Comparison of ENCODE assay signal across 7 cellular contexts in genomic region chr16:30984669-30985400, GRCh38. TPM values are rescaled to one million over a fixed set of nuclear protein-coding genes. Genes with fewer than 3 reads are reported as not detected.
DNase-seq lines count a peak whose midpoint lies in the region; ATAC-seq, FAIRE-seq and TF ChIP-seq lines count a peak whose summit lies in the region.

TSS of gene HSD3B7 (plus strand) at chr16:30985207. CDS start at chr16:30985659, 452 bp downstream.

- H4K8ac ChIP-seq in trophoblast cell (ENCODE audit: low read depth, low read length): peak within 1 kb of the TSS; percentile 47

- TF ChIP-seq POLR2A in GM12891 (IDR thresholded peaks at IDR 0.05; ENCODE audit: low read depth, low read length) (no peak; the same call in none of the 2 replicates), thyroid gland (IDR thresholded peaks at IDR 0.05) (no peak)

- no peak within 1 kb of the TSS for H3K18ac ChIP-seq in trophoblast cell (ENCODE audit: low read length)

- peak; percentile 81 to 89 for ATAC-seq in activated naive CD4-positive, alpha-beta T cell treated with anti-CD3 and anti-CD28 coated beads, Interleukin-2, amount 50 U/mL, for 72 hours

- no peaks in the 10 kb centered on the region for H3K9me3 Mint-ChIP-seq in activated naive CD4-positive, alpha-beta T cell treated with anti-CD3 and anti-CD28 coated beads, Interleukin-2, amount 50 U/mL, for 72 hours

- H3K36me3 ChIP-seq in Loucy (ENCODE audit: insufficient read depth, low read length) (peaks cover 33% of the 10 kb centered on the region; the same call in 1 of the 2 replicates), cardiac muscle cell (peaks cover 20% of the 10 kb centered on the region), trophoblast cell (ENCODE audit: control insufficient read depth in 1 of 2, insufficient read depth in 2 of 2, low read length in 2 of 2) (peaks cover 43 to 49% of the 10 kb centered on the region in 2 experiments), thyroid gland (peaks cover 29 to 31% of the 10 kb centered on the region in 2 donors)

- H3K4ac ChIP-seq in trophoblast cell (ENCODE audit: low read depth, low read length): no peak within 1 kb of the TSS

- H2BK120ac ChIP-seq in trophoblast cell (ENCODE audit: insufficient read depth, low read length, poor library complexity): no peak within 1 kb of the TSS

- peak; percentile 88 for FAIRE-seq in GM12891 (lab: Jason Lieb, UNC)

- no peak within 1 kb of the TSS for H3K4me2 ChIP-seq in Loucy (ENCODE audit: low read depth, low read length, poor library complexity, severe bottlenecking)
- peak within 1 kb of the TSS; percentile 26 for H3K4me2 ChIP-seq in trophoblast cell (ENCODE audit: low read length)

- peak within 1 kb of the TSS; percentile 9 for H4K91ac ChIP-seq in trophoblast cell (ENCODE audit: low read depth, low read length)

- no peaks in the 10 kb centered on the region for H4K20me1 ChIP-seq in Loucy (ENCODE audit: insufficient read depth, low read length, poor library complexity, severe bottlenecking)

- H3K4me1 ChIP-seq in Loucy (ENCODE audit: insufficient read depth, low read length, poor library complexity, severe bottlenecking) (no peaks in the 10 kb centered on the region), cardiac muscle cell (ENCODE audit: low read depth) (peaks cover 6% of the 10 kb centered on the region), trophoblast cell (ENCODE audit: control insufficient read depth in 1 of 2, insufficient read depth in 2 of 2, low read length in 2 of 2) (no peaks in the 10 kb centered on the region), thyroid gland (peaks cover 8 to 12% of the 10 kb centered on the region in 2 donors)

- H3F3A ChIP-seq in Loucy (ENCODE audit: low read depth): no peaks in the 10 kb centered on the region

- no peak within 1 kb of the TSS for H4K12ac ChIP-seq in trophoblast cell (ENCODE audit: low read depth, low read length)

- H3K27ac ChIP-seq in cardiac muscle cell: no peak within 1 kb of the TSS
- H3K27ac ChIP-seq in trophoblast cell (ENCODE audit: low read depth, low read length): no peak within 1 kb of the TSS
- H3K27ac ChIP-seq in thyroid gland: peak within 1 kb of the TSS in 1 of 3 donors; percentile 31

- H3K27me3 ChIP-seq in Loucy (ENCODE audit: insufficient read depth, low read length, poor library complexity, severe bottlenecking) (no peaks in the 10 kb centered on the region), cardiac muscle cell (no peaks in the 10 kb centered on the region), trophoblast cell (ENCODE audit: insufficient read depth, low read length) (no peaks in the 10 kb centered on the region), thyroid gland (no peaks in the 10 kb centered on the region)

- intact Hi-C loops in thyroid gland (cut with DNase I): loop anchor here (2.0 to 10.0 kb wide), 4 partner anchors 160 to 880 kb away; partner anchors contain the start of gene ZNF843

- H3K9me3 ChIP-seq in Loucy (ENCODE audit: insufficient read depth, low read depth, low read length) (no peaks in the 10 kb centered on the region), cardiac muscle cell (ENCODE audit: low read depth) (no peaks in the 10 kb centered on the region), trophoblast cell (ENCODE audit: insufficient read depth, low read depth, low read length) (peaks cover 2% of the 10 kb centered on the region), thyroid gland (no peaks in the 10 kb centered on the region)

- no peaks in the 10 kb centered on the region for H3K79me1 ChIP-seq in trophoblast cell (ENCODE audit: low read length)

- no peaks in the 10 kb centered on the region for H3K79me2 ChIP-seq in Loucy (ENCODE audit: insufficient read depth, low read length)
- H3K79me2 ChIP-seq in trophoblast cell (ENCODE audit: control insufficient read depth, insufficient read depth, low read length, poor library complexity): no peaks in the 10 kb centered on the region

- TF ChIP-seq CTCF in Loucy (conservative IDR thresholded peaks at IDR 0.05; ENCODE audit: low read length): peak; percentile 86
- TF ChIP-seq CTCF in cardiac muscle cell (IDR thresholded peaks at IDR 0.05; ENCODE audit: low read depth, low read length): peak; percentile 91
- TF ChIP-seq CTCF in thyroid gland (IDR thresholded peaks at IDR 0.05): peak; percentile 86 to 95 (median 92)

- H2AFZ ChIP-seq in Loucy (ENCODE audit: low read length) (no peak within 1 kb of the TSS), trophoblast cell (ENCODE audit: insufficient read depth, low read length, poor library complexity) (no peak within 1 kb of the TSS)

- peak within 1 kb of the TSS; percentile 55 to 64 for H3K27ac Mint-ChIP-seq in activated naive CD4-positive, alpha-beta T cell treated with anti-CD3 and anti-CD28 coated beads, Interleukin-2, amount 50 U/mL, for 72 hours

- no peak within 1 kb of the TSS for H3K9ac ChIP-seq in Loucy (ENCODE audit: low read depth, low read length, poor library complexity, severe bottlenecking)
- H3K9ac ChIP-seq in trophoblast cell (ENCODE audit: low read length): no peak within 1 kb of the TSS

- H3K9me2 ChIP-seq in Loucy (replicated peaks; ENCODE audit: low read depth, low read length): no peaks in the 10 kb centered on the region

- no peak within 1 kb of the TSS for H2AK5ac ChIP-seq in trophoblast cell (ENCODE audit: low read length)

- no peak within 1 kb of the TSS for H2BK5ac ChIP-seq in trophoblast cell (ENCODE audit: low read depth, low read length, poor library complexity)

- WGBS in trophoblast cell (ENCODE audit: extremely low coverage, insufficient coverage, insufficient read length): no CpG with 5 or more reads among the region's 24 CpGs
- 33 to 56% methylated on average over 13 to 18 of the region's 24 CpGs for WGBS in thyroid gland, 2 donors

- DNase-seq in GM12891 (ENCODE audit: insufficient read length, low spot score) (peak; percentile 97), SKM-1 treated with dmso at 0.1 percent for 144 hours (lab: John Stamatoyannopoulos, UW; ENCODE audit: unreplicated experiment) (peak; percentile 69), cardiac muscle cell (ENCODE audit: low read depth in 1 of 2, low spot score in 1 of 2) (peak; percentile 85 to 88), trophoblast cell (peak; percentile 68 to 89), thyroid gland (peak; percentile 83 to 89)
- peak; percentile 81 to 94 for DNase-seq in activated naive CD4-positive, alpha-beta T cell treated with anti-CD3 and anti-CD28 coated beads, Interleukin-2, amount 50 U/mL, for 72 hours (ENCODE audit: low spot score in 2 of 2)

- H3K23ac ChIP-seq in trophoblast cell (ENCODE audit: low read length): no peak within 1 kb of the TSS

- H3K4me3 ChIP-seq in Loucy (ENCODE audit: low read length, poor library complexity, severe bottlenecking): no peak within 1 kb of the TSS
- H3K4me3 ChIP-seq in cardiac muscle cell: no peak within 1 kb of the TSS
- H3K4me3 ChIP-seq in trophoblast cell (ENCODE audit: low read depth, low read length): no peak within 1 kb of the TSS
- H3K4me3 ChIP-seq in thyroid gland (replicated peaks in 1 of 3): peak within 1 kb of the TSS in 2 of 3 donors; percentile 6 to 27

- H2BK12ac ChIP-seq in trophoblast cell (ENCODE audit: low read length): no peak within 1 kb of the TSS

- H3K14ac ChIP-seq in trophoblast cell (ENCODE audit: low read length): no peak within 1 kb of the TSS

- H3K36me3 Mint-ChIP-seq in activated naive CD4-positive, alpha-beta T cell treated with anti-CD3 and anti-CD28 coated beads, Interleukin-2, amount 50 U/mL, for 72 hours: peaks cover 0 to 5% of the 10 kb centered on the region in 2 donors

TF ChIP-seq in GM12891, 5 proteins besides CTCF, POLR2A, EP300 and RAD21:
- TF ChIP-seq PAX5 (IDR thresholded peaks at IDR 0.05; ENCODE audit: insufficient read depth, low read length, severe bottlenecking) (no peak), POU2F2 (IDR thresholded peaks at IDR 0.05; ENCODE audit: low read depth, low read length) (peak; percentile 19; the same call in 1 of the 2 replicates), SPI1 (IDR thresholded peaks at IDR 0.05; ENCODE audit: low read depth, low read length) (no peak), POLR2AphosphoS5 (IDR thresholded peaks at IDR 0.05; ENCODE audit: low read depth, low read length) (peak; percentile 55; the same call in 1 of the 2 replicates), TAF1 (IDR thresholded peaks at IDR 0.05; ENCODE audit: low read depth, low read length) (no peak)

RNA-seq across cellular contexts. Expression of gene HSD3B7, which starts in this region (rescaled TPM):
- polyA plus RNA-seq in GM12891 (2012; ENCODE audit: low read depth, missing spikeins): 0.27 TPM
- 1 to 10 TPM; 4.1 to 9.2 TPM for total RNA-seq in activated naive CD4-positive, alpha-beta T cell treated with anti-CD3 and anti-CD28 coated beads, Interleukin-2, amount 50 U/mL, for 72 hours
- total RNA-seq in cardiac muscle cell (5.8 and 6.5 TPM in 2 replicates), thyroid gland (10 to 100 TPM in 2 of 4 donors, 1 to 10 TPM in 2; 4.0 to 13.8 (median 10.9) TPM)
- polyA plus RNA-seq in cardiac muscle cell: 7.5 and 8.5 TPM in 2 replicates
- 1.3 and 1.6 TPM in 2 replicates for polyA plus RNA-seq in trophoblast cell (2013)

Comparison
In these comparisons a context has a peak if more than half of its experiments do, and no peak if none do; other contexts are left out.
1. H3K4me3 ChIP-seq: peak in thyroid gland (2 of 3); none in Loucy (single experiment), cardiac muscle cell (single experiment) and trophoblast cell (single experiment).
2. Peak in every context shown above with its lines, with median percentiles within 50 percentile points of each other: DNase-seq and CTCF ChIP-seq.